1 cellular context compared by ENCODE assay signal in genomic region chr11:14341968-14342367, GRCh38.
TF ChIP-seq lines count a peak whose summit lies in the region.

No MANE protein-coding gene starts in this region.

TF ChIP-seq in H1, 55 proteins besides CTCF, POLR2A, EP300 and RAD21:
- TF ChIP-seq, protein P1, sequence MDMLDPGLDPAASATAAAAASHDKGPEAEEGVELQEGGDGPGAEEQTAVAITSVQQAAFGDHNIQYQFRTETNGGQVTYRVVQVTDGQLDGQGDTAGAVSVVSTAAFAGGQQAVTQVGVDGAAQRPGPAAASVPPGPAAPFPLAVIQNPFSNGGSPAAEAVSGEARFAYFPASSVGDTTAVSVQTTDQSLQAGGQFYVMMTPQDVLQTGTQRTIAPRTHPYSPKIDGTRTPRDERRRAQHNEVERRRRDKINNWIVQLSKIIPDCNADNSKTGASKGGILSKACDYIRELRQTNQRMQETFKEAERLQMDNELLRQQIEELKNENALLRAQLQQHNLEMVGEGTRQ (IDR thresholded peaks at IDR 0.05; ENCODE audit: low read length), result peak; percentile 59
- no peak for TF ChIP-seq CTBP2 (IDR thresholded peaks at IDR 0.05; ENCODE audit: borderline replicate concordance, insufficient read depth, insufficient read length, low read length)
- no peak for TF ChIP-seq NRF1 (IDR thresholded peaks at IDR 0.05; ENCODE audit: low read depth, low read length)
